Comparison of ENCODE assay signal across 1 cellular context in genomic region chr14:24067133-24068082, GRCh38.
TF ChIP-seq lines count a peak whose summit lies in the region.

No MANE protein-coding gene starts in this region.

TF ChIP-seq in HepG2, 621 proteins besides CTCF, POLR2A, EP300 and RAD21 (continues in another document):
- TF ChIP-seq BCLAF1 (IDR thresholded peaks at IDR 0.05) = no peak
- no peak for TF ChIP-seq RFX1 (IDR thresholded peaks at IDR 0.05)
- TF ChIP-seq ZBTB37 (CRISPR knock-in tag; IDR thresholded peaks at IDR 0.05) = no peak
- no peak for TF ChIP-seq MBD4 (IDR thresholded peaks at IDR 0.05; ENCODE audit: borderline replicate concordance, low read length)
- 0 out of 2 replicates have a peak, but pooled peaks have one; percentile 27 for TF ChIP-seq NFIB (CRISPR knock-in tag; IDR thresholded peaks at IDR 0.05; ENCODE audit: borderline replicate concordance)
- TF ChIP-seq CREBL2 (CRISPR knock-in tag; IDR thresholded peaks at IDR 0.05; ENCODE audit: borderline replicate concordance) = no peak
- no peak for TF ChIP-seq ZBTB43 (CRISPR knock-in tag; conservative IDR thresholded peaks at IDR 0.05)
- TF ChIP-seq SALL1 (CRISPR knock-in tag; IDR thresholded peaks at IDR 0.05) = peak; percentile 82
- no peak for TF ChIP-seq ZNF101 (CRISPR knock-in tag; IDR thresholded peaks at IDR 0.05; ENCODE audit: borderline replicate concordance, low read depth)
- no peak; the same call in 1 of the 2 replicates for TF ChIP-seq STAT6 (CRISPR knock-in tag; IDR thresholded peaks at IDR 0.05; ENCODE audit: borderline replicate concordance)
- TF ChIP-seq ZNF136 (CRISPR knock-in tag; IDR thresholded peaks at IDR 0.05; ENCODE audit: low read depth) = no peak
- no peak for TF ChIP-seq PBX3 (CRISPR knock-in tag; IDR thresholded peaks at IDR 0.05; ENCODE audit: borderline replicate concordance)
- no peak for TF ChIP-seq PHB2 (IDR thresholded peaks at IDR 0.05; ENCODE audit: partially characterized antibody)
- no peak for TF ChIP-seq ZNF441 (CRISPR knock-in tag; IDR thresholded peaks at IDR 0.05; ENCODE audit: borderline replicate concordance)
- TF ChIP-seq NBN (conservative IDR thresholded peaks at IDR 0.05) = no peak
- TF ChIP-seq NFE2 (CRISPR knock-in tag; IDR thresholded peaks at IDR 0.05) = no peak
- TF ChIP-seq ZNF7 (CRISPR knock-in tag; IDR thresholded peaks at IDR 0.05) = no peak
- TF ChIP-seq SP1 (IDR thresholded peaks at IDR 0.05) = no peak
- no peak for TF ChIP-seq SP1 (CRISPR knock-in tag; IDR thresholded peaks at IDR 0.05)
- TF ChIP-seq TCF7 (IDR thresholded peaks at IDR 0.05; ENCODE audit: low read depth) = no peak
- peak; percentile 69; the same call in 1 of the 2 replicates for TF ChIP-seq PHF21A (CRISPR knock-in tag; IDR thresholded peaks at IDR 0.05)
- TF ChIP-seq PREB (CRISPR knock-in tag; IDR thresholded peaks at IDR 0.05) = no peak
- no peak for TF ChIP-seq ZNF563 (CRISPR knock-in tag; IDR thresholded peaks at IDR 0.05)
- TF ChIP-seq ZNF652 (CRISPR knock-in tag; IDR thresholded peaks at IDR 0.05; ENCODE audit: borderline replicate concordance, low read depth) = no peak
- TF ChIP-seq CREM (IDR thresholded peaks at IDR 0.05) = no peak
- no peak for TF ChIP-seq CREM (CRISPR knock-in tag; IDR thresholded peaks at IDR 0.05)
- TF ChIP-seq POLR2AphosphoS5 (IDR thresholded peaks at IDR 0.05; ENCODE audit: low read depth, low read length) = no peak
- TF ChIP-seq PATZ1 (CRISPR knock-in tag; IDR thresholded peaks at IDR 0.05) = peak; percentile 86
- peak; percentile 88 for TF ChIP-seq ZNF605 (CRISPR knock-in tag; IDR thresholded peaks at IDR 0.05)
- TF ChIP-seq NR2F6 (IDR thresholded peaks at IDR 0.05) = no peak
- TF ChIP-seq NR2F6 (CRISPR knock-in tag; IDR thresholded peaks at IDR 0.05) = 0 out of 2 replicates have a peak, but pooled peaks have one; percentile 21
- peak; percentile 74; the same call in 1 of the 2 replicates for TF ChIP-seq ZNF788 (CRISPR knock-in tag; IDR thresholded peaks at IDR 0.05; ENCODE audit: borderline replicate concordance)
- TF ChIP-seq AKAP8 (CRISPR knock-in tag; IDR thresholded peaks at IDR 0.05) = 0 out of 2 replicates have a peak, but pooled peaks have one; percentile 22
- TF ChIP-seq FOXC1 (CRISPR knock-in tag; IDR thresholded peaks at IDR 0.05; ENCODE audit: borderline replicate concordance) = peak; percentile 43; the same call in 1 of the 2 replicates
- no peak for TF ChIP-seq ZFP36L2 (CRISPR knock-in tag; IDR thresholded peaks at IDR 0.05)
- no peak for TF ChIP-seq ZSCAN9 (CRISPR knock-in tag; IDR thresholded peaks at IDR 0.05; ENCODE audit: borderline replicate concordance)
- no peak for TF ChIP-seq ARNT (IDR thresholded peaks at IDR 0.05)
- no peak for TF ChIP-seq ZNF841 (CRISPR knock-in tag; IDR thresholded peaks at IDR 0.05; ENCODE audit: borderline replicate concordance)
- TF ChIP-seq PLSCR1 (CRISPR knock-in tag; IDR thresholded peaks at IDR 0.05; ENCODE audit: borderline replicate concordance) = no peak
- no peak for TF ChIP-seq ZFP36L1 (CRISPR knock-in tag; IDR thresholded peaks at IDR 0.05)
- peak; percentile 83; the same call in 1 of the 2 replicates for TF ChIP-seq ZNF572 (CRISPR knock-in tag; IDR thresholded peaks at IDR 0.05)
- no peak for TF ChIP-seq ASH2L (IDR thresholded peaks at IDR 0.05; ENCODE audit: insufficient read length, low read depth, low read length)
- TF ChIP-seq ZNF883 (CRISPR knock-in tag; IDR thresholded peaks at IDR 0.05; ENCODE audit: not compliant biosample characterization) = peak; percentile 10
- TF ChIP-seq ZNF180 (CRISPR knock-in tag; IDR thresholded peaks at IDR 0.05; ENCODE audit: borderline replicate concordance, low read depth) = no peak
- TF ChIP-seq IKZF5 (CRISPR knock-in tag; IDR thresholded peaks at IDR 0.05) = no peak
- no peak for TF ChIP-seq ZGPAT (CRISPR knock-in tag; IDR thresholded peaks at IDR 0.05)
- 0 out of 2 replicates have a peak, but pooled peaks have one; percentile 42 for TF ChIP-seq ZNF431 (CRISPR knock-in tag; IDR thresholded peaks at IDR 0.05; ENCODE audit: borderline replicate concordance, low read depth)
- no peak for TF ChIP-seq ZNF839 (CRISPR knock-in tag; IDR thresholded peaks at IDR 0.05; ENCODE audit: borderline replicate concordance)
- TF ChIP-seq CCDC6 (CRISPR knock-in tag; IDR thresholded peaks at IDR 0.05) = 0 out of 2 replicates have a peak, but pooled peaks have one; percentile 47
- TF ChIP-seq HNRNPH1 (optimal IDR thresholded peaks at IDR 0.05; ENCODE audit: low read depth, low read length) = no peak
- TF ChIP-seq PHF5A (CRISPR knock-in tag; IDR thresholded peaks at IDR 0.05; ENCODE audit: low read depth, unreplicated experiment) = no peak
- TF ChIP-seq ZNF709 (CRISPR knock-in tag; IDR thresholded peaks at IDR 0.05) = no peak
